ENCODE assay signal across 17 cellular contexts in genomic region chr17:74579910-74580309, GRCh38. TPM values are rescaled to one million over a fixed set of nuclear protein-coding genes. Genes with fewer than 3 reads are reported as not detected.
DNase-seq lines count a peak whose midpoint lies in the region; ATAC-seq, FAIRE-seq and TF ChIP-seq lines count a peak whose summit lies in the region.
"Had no signal": no experiment of that assay in that cellular context is flagged by ENCODE, and none has a peak within 500 bp of the region (broad histone marks: within the 10 kb centered on the region; RNA-seq: fewer than 3 reads in every experiment).

No MANE protein-coding gene starts in this region.

- no peaks in the 10 kb centered on the region for H3K9me3 ChIP-seq in DND-41 (ENCODE audit: insufficient read depth, low read length, severe bottlenecking)

- FAIRE-seq in bronchial epithelial cell (lab: Jason Lieb, UNC): peak; percentile 7
- FAIRE-seq in GM19239 (lab: Jason Lieb, UNC): no peak
- FAIRE-seq: G401.6 had no signal

- no peak overlapping the region for H3K27ac ChIP-seq in DND-41 (ENCODE audit: low read length)

- TF ChIP-seq CTCF in CD14-positive monocyte (IDR thresholded peaks at IDR 0.05): no peak
- TF ChIP-seq CTCF in DND-41 (IDR thresholded peaks at IDR 0.05; ENCODE audit: borderline replicate concordance, extremely low read depth, low read length, poor library complexity, severe bottlenecking): no peak
- no peak for TF ChIP-seq CTCF in NB4 (IDR thresholded peaks at IDR 0.05; ENCODE audit: low read depth, low read length)
- TF ChIP-seq CTCF in bronchial epithelial cell (IDR thresholded peaks at IDR 0.05; ENCODE audit: insufficient read depth, low read length, severe bottlenecking): no peak

- DNase-seq in CD14-positive monocyte (ENCODE audit: low spot score) (peak; percentile 53), DND-41 (peak; percentile 39), NB4 (ENCODE audit: low read depth) (peak; percentile 70), bronchial epithelial cell (ENCODE audit: low read depth) (no peak), NCI-H345 (lab: John Stamatoyannopoulos, UW) (no peak), GM19239 (ENCODE audit: insufficient read length, low spot score) (no peak)
- DNase-seq: C1 segment of cervical spinal cord; Calu3; DMS79; GOT3; NCI-H1048; NCI-H69; NK-92 treated with Interleukin-12 subunit alpha and Interleukin-12 subunit beta, amount 100 ng/mL, for 24 hours had no signal

- peak overlapping the region; percentile 72 for H2AFZ ChIP-seq in DND-41 (ENCODE audit: low read depth, low read length)

- H3K4me3 Mint-ChIP-seq in CD14-positive monocyte: peak overlapping the region; percentile 52 to 59

- intact Hi-C loops in CD14-positive monocyte (cut with micrococcal nuclease): no loop called here

- no peak for TF ChIP-seq POLR2A in NB4 (IDR thresholded peaks at IDR 0.05; ENCODE audit: extremely low read depth, insufficient read length)

- H4K20me1 ChIP-seq in DND-41 (ENCODE audit: insufficient read depth, low read length): no peaks in the 10 kb centered on the region

- no peak overlapping the region for H3K9ac ChIP-seq in DND-41 (ENCODE audit: low read depth, low read length)

- ATAC-seq in DND-41 (ENCODE audit: insufficient read depth, low read depth) (peak; percentile 62; the same call in 1 of the 3 replicates), GM18517 (IDR thresholded peaks at IDR 0.05; ENCODE audit: unreplicated experiment) (no peak)

- H3K36me3 ChIP-seq in DND-41 (ENCODE audit: insufficient read depth, low read length): no peaks in the 10 kb centered on the region
- no peaks in the 10 kb centered on the region for H3K36me3 ChIP-seq in bronchial epithelial cell (ENCODE audit: control insufficient read depth, insufficient read depth, low read length)

- peaks cover 4 to 13% (median 9%) of the 10 kb centered on the region in 7 donors for H3K9me3 Mint-ChIP-seq in CD14-positive monocyte

- H3K27me3 ChIP-seq in DND-41 (ENCODE audit: insufficient read depth, low read length, poor library complexity): no peaks in the 10 kb centered on the region
- H3K27me3 ChIP-seq in bronchial epithelial cell (ENCODE audit: control insufficient read depth, insufficient read depth, low read length): no peaks in the 10 kb centered on the region

- peaks cover 8% of the 10 kb centered on the region for H3K4me1 ChIP-seq in DND-41 (ENCODE audit: insufficient read depth, low read length)

- H3K4me2 ChIP-seq in DND-41 (ENCODE audit: insufficient read depth, low read length): no peak overlapping the region

- H3K27me3 Mint-ChIP-seq in CD14-positive monocyte (ENCODE audit: low read depth in 3 of 3): peaks cover 13 to 18% (median 13%) of the 10 kb centered on the region in 3 donors

- H3K4me3 ChIP-seq in DND-41 (ENCODE audit: low read depth in 1 of 2, low read length in 2 of 2) (no peak overlapping the region), NB4 (ENCODE audit: low read depth, low read length) (no peak overlapping the region), bronchial epithelial cell (ENCODE audit: low read depth, low read length) (no peak overlapping the region)

- peak overlapping the region in 3 of 7 donors; percentile 14 to 70 (median 46) for H3K27ac Mint-ChIP-seq in CD14-positive monocyte

- H3K4me1 Mint-ChIP-seq in CD14-positive monocyte: peaks cover 21% of the 10 kb centered on the region

- H3K79me2 ChIP-seq in DND-41 (ENCODE audit: insufficient read depth, low read length): no peaks in the 10 kb centered on the region

- peaks cover 0 to 5% of the 10 kb centered on the region in 2 donors for H3K36me3 Mint-ChIP-seq in CD14-positive monocyte

RNA-seq across cellular contexts. Expression of gene CD300LD, which starts 12.2 kb away (rescaled TPM):
- polyA plus RNA-seq in CD14-positive monocyte: under 1 TPM; 0.41 to 0.50 TPM
- total RNA-seq in bronchial epithelial cell: not detected in 2 replicates
- total RNA-seq: Calu3, SK-MEL-5 had no signal
- polyA plus RNA-seq: AG04450 had no signal

RNA-seq across cellular contexts. Expression of gene CD300H, which starts 12.6 kb away (rescaled TPM):
- polyA plus RNA-seq in CD14-positive monocyte: 100 to 1,000 TPM in 1 of 2 donors, 10 to 100 TPM in 1; 84.7 to 148 TPM
- total RNA-seq in bronchial epithelial cell: not detected in 2 replicates
- total RNA-seq: Calu3, SK-MEL-5 had no signal
- polyA plus RNA-seq: AG04450 had no signal

RNA-seq across cellular contexts. Expression of gene CD300C, which starts 34.0 kb away (rescaled TPM):
- polyA plus RNA-seq in CD14-positive monocyte: 100 to 1,000 TPM in 1 of 2 donors, 10 to 100 TPM in 1; 93.1 to 141 TPM
- total RNA-seq in bronchial epithelial cell: not detected in 2 replicates
- total RNA-seq: Calu3 had no signal
- polyA plus RNA-seq: AG04450 had no signal

RNA-seq across cellular contexts. Expression of gene CD300E, which starts 43.6 kb away (rescaled TPM):
- 100 to 1,000 TPM in 1 of 2 donors, 10 to 100 TPM in 1; 65.0 to 122 TPM for polyA plus RNA-seq in CD14-positive monocyte
- not detected in 2 replicates for total RNA-seq in bronchial epithelial cell
- total RNA-seq: Calu3, SK-MEL-5 had no signal
- polyA plus RNA-seq: AG04450 had no signal

RNA-seq across cellular contexts. Expression of gene CD300LB, which starts 48.6 kb away (rescaled TPM):
- polyA plus RNA-seq in CD14-positive monocyte: 100 to 1,000 TPM in 1 of 2 donors, 10 to 100 TPM in 1; 88.0 to 102 TPM
- total RNA-seq in bronchial epithelial cell: not detected in 2 replicates
- total RNA-seq: Calu3, SK-MEL-5 had no signal
- polyA plus RNA-seq: AG04450 had no signal

Comparison
In these comparisons a context has a peak if more than half of its experiments do, and no peak if none do; other contexts are left out.
1. DNase-seq: peak in CD14-positive monocyte (single experiment), DND-41 (single experiment) and NB4 (single experiment); none in bronchial epithelial cell (single experiment), NCI-H345 (single experiment) and GM19239 (single experiment).